ENCODE assay signal across 8 cellular contexts in genomic region chr14:63641473-63642228, GRCh38. TPM values are rescaled to one million over a fixed set of nuclear protein-coding genes. Genes with fewer than 3 reads are reported as not detected.
DNase-seq lines count a peak whose midpoint lies in the region; ATAC-seq and TF ChIP-seq lines count a peak whose summit lies in the region.

A gene with protein sequence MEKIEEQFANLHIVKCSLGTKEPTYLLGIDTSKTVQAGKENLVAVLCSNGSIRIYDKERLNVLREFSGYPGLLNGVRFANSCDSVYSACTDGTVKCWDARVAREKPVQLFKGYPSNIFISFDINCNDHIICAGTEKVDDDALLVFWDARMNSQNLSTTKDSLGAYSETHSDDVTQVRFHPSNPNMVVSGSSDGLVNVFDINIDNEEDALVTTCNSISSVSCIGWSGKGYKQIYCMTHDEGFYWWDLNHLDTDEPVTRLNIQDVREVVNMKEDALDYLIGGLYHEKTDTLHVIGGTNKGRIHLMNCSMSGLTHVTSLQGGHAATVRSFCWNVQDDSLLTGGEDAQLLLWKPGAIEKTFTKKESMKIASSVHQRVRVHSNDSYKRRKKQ (minus strand): TSS chr14:63641871. CDS start chr14:63599942, 41,929 bp downstream.

- POLR2A ChIA-PET in activated B cell treated with CpG ODN at 0.5 μM for 24 hours (lab: Charles Lee), result interaction anchor here (0.5 to 4.0 kb wide), 26 partner anchors 8 to 1564 kb away, joined by 3 to 47 read pairs (median 4); partner anchors contain the start of genes PPP2R5E, SGPP1 and ZBTB1

- peak within 1 kb of the TSS; percentile 92 for H3K4me3 Mint-ChIP-seq in activated B cell treated with CpG ODN at 0.5 μM for 24 hours
- peak within 1 kb of the TSS; percentile 88 to 97 (median 90) for H3K4me3 Mint-ChIP-seq in immature natural killer cell

- DNase-seq in AG10803 (ENCODE audit: low read depth), result peak; percentile 99
- peak; percentile 100 for DNase-seq in NCI-H345 (lab: John Stamatoyannopoulos, UW)
- peak; percentile 84 for DNase-seq in activated B cell treated with CpG ODN at 0.5 μM for 24 hours
- DNase-seq in caudate nucleus (lab: John Stamatoyannopoulos, UW), result peak; percentile 77 to 100 (median 98)
- peak; percentile 97 for DNase-seq in immature natural killer cell
- peak; percentile 99 for DNase-seq in smooth muscle cell of the brain vasculature (ENCODE audit: low read depth, low spot score)

- H3K9me3 Mint-ChIP-seq in activated B cell treated with CpG ODN at 0.5 μM for 24 hours (peaks cover 3% of the 10 kb centered on the region), immature natural killer cell (no peaks in the 10 kb centered on the region)

- H3K27ac ChIP-seq in caudate nucleus (ENCODE audit: low read depth, low read length), result peak within 1 kb of the TSS; percentile 88

- intact Hi-C loops in activated B cell treated with CpG ODN at 0.5 μM for 24 hours (cut with micrococcal nuclease), result loop anchor here (1.0 to 5.0 kb wide), 12 partner anchors 87 to 1771 kb away; partner anchors contain the start of genes FUT8, MAX, MTHFD1 and PPP2R5E

- ATAC-seq in GM19023 (IDR thresholded peaks at IDR 0.05; ENCODE audit: unreplicated experiment), result peak; percentile 86
- peak; percentile 81 for ATAC-seq in HG03280 (IDR thresholded peaks at IDR 0.05; ENCODE audit: unreplicated experiment)
- ATAC-seq in activated B cell treated with CpG ODN at 0.5 μM for 24 hours (ENCODE audit: low read depth), result peak; percentile 83

- H3K27me3 Mint-ChIP-seq in activated B cell treated with CpG ODN at 0.5 μM for 24 hours (no peaks in the 10 kb centered on the region), immature natural killer cell (ENCODE audit: low read depth in 3 of 3) (peaks cover 7 to 15% (median 8%) of the 10 kb centered on the region in 3 donors)

- peak; percentile 70 for TF ChIP-seq CTCF in AG10803 (conservative IDR thresholded peaks at IDR 0.05; ENCODE audit: low read length)
- no peak for TF ChIP-seq CTCF in activated B cell treated with CpG ODN at 0.5 μM for 24 hours (IDR thresholded peaks at IDR 0.05)

- CTCF ChIA-PET in activated B cell treated with CpG ODN at 0.5 μM for 24 hours (lab: Charles Lee), result interaction anchor here (0.8 to 4.6 kb wide), 6 partner anchors 8 to 253 kb away, joined by 3 to 26 read pairs (median 4); no protein-coding TSS in a partner anchor

- peaks cover 39% of the 10 kb centered on the region for H3K36me3 Mint-ChIP-seq in activated B cell treated with CpG ODN at 0.5 μM for 24 hours (ENCODE audit: low read depth)
- H3K36me3 Mint-ChIP-seq in immature natural killer cell, result peaks cover 0 to 10% (median 0%) of the 10 kb centered on the region in 3 donors

- H3K27ac Mint-ChIP-seq in activated B cell treated with CpG ODN at 0.5 μM for 24 hours (peak within 1 kb of the TSS; percentile 98), immature natural killer cell (peak within 1 kb of the TSS; percentile 94 to 98 (median 95))

- H3K4me1 Mint-ChIP-seq in activated B cell treated with CpG ODN at 0.5 μM for 24 hours (peaks cover 34% of the 10 kb centered on the region), immature natural killer cell (peaks cover 35 to 46% of the 10 kb centered on the region in 2 donors)

- peak within 1 kb of the TSS; percentile 94 for H3K4me3 ChIP-seq in AG10803 (ENCODE audit: low read length)

RNA-seq across cellular contexts. Expression of the gene that starts here (rescaled TPM):
- total RNA-seq in activated B cell treated with CpG ODN at 0.5 μM for 24 hours, result 21.9 and 24.4 TPM in 2 replicates
- polyA plus RNA-seq in immature natural killer cell, result 10 to 100 TPM in 2 of 3 donors, 1 to 10 TPM in 1; 8.7 to 16.2 (median 13.8) TPM

Comparison
In these comparisons a context has a peak if more than half of its experiments do, and no peak if none do; other contexts are left out.
1. Peak in every context shown above with its lines: DNase-seq, ATAC-seq, H3K4me3 ChIP-seq and H3K27ac ChIP-seq.